In the genomic region with DNA sequence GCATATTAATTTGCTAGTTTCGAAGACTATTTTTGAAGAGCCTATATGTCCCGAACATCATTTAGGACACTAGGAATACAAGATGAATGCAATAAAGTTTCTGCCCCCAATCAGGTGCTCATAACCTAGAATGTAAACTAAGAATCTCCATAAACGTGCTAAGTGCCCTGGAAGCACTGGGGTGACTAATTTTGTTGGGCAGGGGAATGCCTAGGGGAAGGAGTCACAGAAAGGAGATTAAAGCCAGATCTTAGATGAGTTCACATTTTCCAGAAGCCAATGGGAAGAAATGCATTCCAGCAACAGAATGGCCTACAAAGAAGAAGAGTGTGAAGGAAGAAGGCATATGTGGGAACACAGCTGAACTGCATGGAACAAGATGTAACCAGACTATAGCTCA, we compare ENCODE assay signal across 16 cellular contexts.
DNase-seq lines count a peak whose midpoint lies in the region; ATAC-seq and TF ChIP-seq lines count a peak whose summit lies in the region.
"Had no signal": no experiment of that assay in that cellular context is flagged by ENCODE, and none has a peak within 500 bp of the region (broad histone marks: within the 10 kb centered on the region; RNA-seq: fewer than 3 reads in every experiment).

No MANE protein-coding gene starts in this region.

- ATAC-seq in HG02642 (IDR thresholded peaks at IDR 0.05; ENCODE audit: poor library complexity, unreplicated experiment) (no peak), GM18861 (IDR thresholded peaks at IDR 0.05; ENCODE audit: unreplicated experiment) (no peak)

- TF ChIP-seq CTCF in 22Rv1 (IDR thresholded peaks at IDR 0.05) = no peak

- DNase-seq in HCEC 1CT (peak; percentile 73), amniotic stem cell (lab: John Stamatoyannopoulos, UW) (peak; percentile 78), iris pigment epithelial cell (ENCODE audit: low read depth) (peak; percentile 80), NCI-H748 (lab: John Stamatoyannopoulos, UW; ENCODE audit: unreplicated experiment) (no peak), HUDEP-2 (lab: John Stamatoyannopoulos, UW; ENCODE audit: unreplicated experiment in 76 of 76) (no peak)
- DNase-seq: ACHN, DND-41, glutamatergic neuron, H9, NCI-H2029, NCI-H774, SHP77, upper lobe of left lung had no signal

- peak overlapping the region; percentile 13; the same call in 1 of the 2 replicates for H3K27ac ChIP-seq in 22Rv1
- H3K27ac ChIP-seq: upper lobe of left lung had no signal

Comparison
In these comparisons a context has a peak if more than half of its experiments do, and no peak if none do; other contexts are left out.
1. DNase-seq: peak in HCEC 1CT (single experiment), amniotic stem cell (single experiment) and iris pigment epithelial cell (single experiment); none in NCI-H748 (single experiment) and HUDEP-2 (0 of 76).